1 cellular context compared by ENCODE assay signal in the genomic region with DNA sequence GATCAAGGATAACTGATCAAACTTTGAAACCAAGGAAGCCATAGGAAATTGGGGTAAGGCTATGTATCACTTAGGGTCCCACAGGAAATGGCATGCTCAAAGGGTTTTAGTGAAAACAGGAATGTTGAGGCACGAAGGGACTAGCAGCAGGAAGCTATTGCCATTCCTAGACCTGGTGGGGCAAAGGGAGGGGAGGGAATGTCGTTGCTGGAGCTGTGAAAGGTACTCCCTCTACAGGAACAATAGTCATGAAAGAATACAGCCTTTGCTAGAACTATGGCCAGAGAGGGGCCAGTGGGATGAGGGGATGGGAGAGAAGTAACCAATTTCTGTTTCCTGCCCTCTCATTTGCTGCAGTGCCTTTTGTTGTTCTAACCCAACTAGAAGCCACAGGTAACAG.
TF ChIP-seq lines count a peak whose summit lies in the region.

No MANE protein-coding gene starts in this region.

TF ChIP-seq in WTC11, 78 proteins besides CTCF, POLR2A, EP300 and RAD21 (continued from another document):
- TF ChIP-seq, protein P1, sequence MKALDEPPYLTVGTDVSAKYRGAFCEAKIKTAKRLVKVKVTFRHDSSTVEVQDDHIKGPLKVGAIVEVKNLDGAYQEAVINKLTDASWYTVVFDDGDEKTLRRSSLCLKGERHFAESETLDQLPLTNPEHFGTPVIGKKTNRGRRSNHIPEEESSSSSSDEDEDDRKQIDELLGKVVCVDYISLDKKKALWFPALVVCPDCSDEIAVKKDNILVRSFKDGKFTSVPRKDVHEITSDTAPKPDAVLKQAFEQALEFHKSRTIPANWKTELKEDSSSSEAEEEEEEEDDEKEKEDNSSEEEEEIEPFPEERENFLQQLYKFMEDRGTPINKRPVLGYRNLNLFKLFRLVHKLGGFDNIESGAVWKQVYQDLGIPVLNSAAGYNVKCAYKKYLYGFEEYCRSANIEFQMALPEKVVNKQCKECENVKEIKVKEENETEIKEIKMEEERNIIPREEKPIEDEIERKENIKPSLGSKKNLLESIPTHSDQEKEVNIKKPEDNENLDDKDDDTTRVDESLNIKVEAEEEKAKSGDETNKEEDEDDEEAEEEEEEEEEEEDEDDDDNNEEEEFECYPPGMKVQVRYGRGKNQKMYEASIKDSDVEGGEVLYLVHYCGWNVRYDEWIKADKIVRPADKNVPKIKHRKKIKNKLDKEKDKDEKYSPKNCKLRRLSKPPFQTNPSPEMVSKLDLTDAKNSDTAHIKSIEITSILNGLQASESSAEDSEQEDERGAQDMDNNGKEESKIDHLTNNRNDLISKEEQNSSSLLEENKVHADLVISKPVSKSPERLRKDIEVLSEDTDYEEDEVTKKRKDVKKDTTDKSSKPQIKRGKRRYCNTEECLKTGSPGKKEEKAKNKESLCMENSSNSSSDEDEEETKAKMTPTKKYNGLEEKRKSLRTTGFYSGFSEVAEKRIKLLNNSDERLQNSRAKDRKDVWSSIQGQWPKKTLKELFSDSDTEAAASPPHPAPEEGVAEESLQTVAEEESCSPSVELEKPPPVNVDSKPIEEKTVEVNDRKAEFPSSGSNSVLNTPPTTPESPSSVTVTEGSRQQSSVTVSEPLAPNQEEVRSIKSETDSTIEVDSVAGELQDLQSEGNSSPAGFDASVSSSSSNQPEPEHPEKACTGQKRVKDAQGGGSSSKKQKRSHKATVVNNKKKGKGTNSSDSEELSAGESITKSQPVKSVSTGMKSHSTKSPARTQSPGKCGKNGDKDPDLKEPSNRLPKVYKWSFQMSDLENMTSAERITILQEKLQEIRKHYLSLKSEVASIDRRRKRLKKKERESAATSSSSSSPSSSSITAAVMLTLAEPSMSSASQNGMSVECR (CRISPR knock-in tag; IDR thresholded peaks at IDR 0.05; ENCODE audit: borderline replicate concordance) = no peak
- TF ChIP-seq, protein P2, sequence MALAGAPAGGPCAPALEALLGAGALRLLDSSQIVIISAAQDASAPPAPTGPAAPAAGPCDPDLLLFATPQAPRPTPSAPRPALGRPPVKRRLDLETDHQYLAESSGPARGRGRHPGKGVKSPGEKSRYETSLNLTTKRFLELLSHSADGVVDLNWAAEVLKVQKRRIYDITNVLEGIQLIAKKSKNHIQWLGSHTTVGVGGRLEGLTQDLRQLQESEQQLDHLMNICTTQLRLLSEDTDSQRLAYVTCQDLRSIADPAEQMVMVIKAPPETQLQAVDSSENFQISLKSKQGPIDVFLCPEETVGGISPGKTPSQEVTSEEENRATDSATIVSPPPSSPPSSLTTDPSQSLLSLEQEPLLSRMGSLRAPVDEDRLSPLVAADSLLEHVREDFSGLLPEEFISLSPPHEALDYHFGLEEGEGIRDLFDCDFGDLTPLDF (CRISPR knock-in tag; IDR thresholded peaks at IDR 0.05) = no peak
- no peak for TF ChIP-seq ZNF396 (CRISPR knock-in tag; IDR thresholded peaks at IDR 0.05; ENCODE audit: borderline replicate concordance)
- no peak for TF ChIP-seq ZNF416 (CRISPR knock-in tag; IDR thresholded peaks at IDR 0.05)
- no peak for TF ChIP-seq GRHL2 (CRISPR knock-in tag; IDR thresholded peaks at IDR 0.05; ENCODE audit: insufficient replicate concordance, severe bottlenecking)
- TF ChIP-seq OVOL2 (CRISPR knock-in tag; IDR thresholded peaks at IDR 0.05; ENCODE audit: borderline replicate concordance) = no peak
- no peak for TF ChIP-seq ZNF219 (CRISPR knock-in tag; IDR thresholded peaks at IDR 0.05; ENCODE audit: borderline replicate concordance)
- TF ChIP-seq, protein P3, sequence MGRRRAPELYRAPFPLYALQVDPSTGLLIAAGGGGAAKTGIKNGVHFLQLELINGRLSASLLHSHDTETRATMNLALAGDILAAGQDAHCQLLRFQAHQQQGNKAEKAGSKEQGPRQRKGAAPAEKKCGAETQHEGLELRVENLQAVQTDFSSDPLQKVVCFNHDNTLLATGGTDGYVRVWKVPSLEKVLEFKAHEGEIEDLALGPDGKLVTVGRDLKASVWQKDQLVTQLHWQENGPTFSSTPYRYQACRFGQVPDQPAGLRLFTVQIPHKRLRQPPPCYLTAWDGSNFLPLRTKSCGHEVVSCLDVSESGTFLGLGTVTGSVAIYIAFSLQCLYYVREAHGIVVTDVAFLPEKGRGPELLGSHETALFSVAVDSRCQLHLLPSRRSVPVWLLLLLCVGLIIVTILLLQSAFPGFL (CRISPR knock-in tag; IDR thresholded peaks at IDR 0.05; ENCODE audit: borderline replicate concordance) = no peak
- TF ChIP-seq JAZF1 (CRISPR knock-in tag; IDR thresholded peaks at IDR 0.05) = no peak
- no peak for TF ChIP-seq CREB1 (CRISPR knock-in tag; IDR thresholded peaks at IDR 0.05)
- no peak for TF ChIP-seq CBFB (CRISPR knock-in tag; IDR thresholded peaks at IDR 0.05; ENCODE audit: low read depth)
- no peak for TF ChIP-seq ELF4 (CRISPR knock-in tag; IDR thresholded peaks at IDR 0.05; ENCODE audit: low read depth)
TF ChIP-seq in WTC11: peak in this region for 0.
